Comparison of ENCODE assay signal across 25 cellular contexts in the genomic region with DNA sequence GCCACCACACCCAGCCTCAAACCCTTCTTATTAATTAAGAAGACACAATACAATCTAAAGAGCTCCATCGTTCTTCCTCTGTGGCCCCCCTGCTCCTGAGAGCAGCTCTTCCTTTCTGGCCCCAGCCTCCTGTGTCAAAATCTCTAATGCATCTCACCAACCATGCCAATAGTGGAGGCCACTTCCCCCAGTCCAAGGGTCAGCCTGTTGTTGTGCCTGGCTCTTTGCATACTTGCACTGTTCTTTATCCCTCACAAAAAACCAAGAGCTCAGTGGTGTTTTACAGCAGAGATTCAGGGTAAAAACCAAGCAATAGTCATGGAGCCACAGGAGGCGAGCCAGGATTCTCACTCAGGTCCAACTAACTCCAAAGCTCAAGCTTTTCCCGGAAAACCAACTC.
"Had no signal": no experiment of that assay in that cellular context is flagged by ENCODE, and none has a peak within 500 bp of the region (broad histone marks: within the 10 kb centered on the region; RNA-seq: fewer than 3 reads in every experiment).

No MANE protein-coding gene starts in this region.

- H3K27ac ChIP-seq: coronary artery, dorsolateral prefrontal cortex, epithelial cell of prostate, esophagus squamous epithelium, gastrocnemius medialis, heart left ventricle, hepatocyte, left ventricle myocardium inferior, lower lobe of right lung had no signal

- H3K4me3 ChIP-seq: coronary artery, dorsolateral prefrontal cortex, esophagus squamous epithelium, gastrocnemius medialis, heart left ventricle, hepatocyte, left ventricle myocardium inferior, lower lobe of right lung, mucosa of descending colon had no signal

- H3K36me3 ChIP-seq: esophagus squamous epithelium, gastrocnemius medialis, heart left ventricle, left ventricle myocardium inferior, lower lobe of right lung had no signal

- H3K27me3 ChIP-seq: esophagus squamous epithelium, gastrocnemius medialis, hepatocyte had no signal

- H3K4me3 Mint-ChIP-seq: immature natural killer cell, mesothelial cell of epicardium had no signal

- H3K36me3 Mint-ChIP-seq: immature natural killer cell had no signal

- H3K4me1 ChIP-seq: esophagus squamous epithelium, gastrocnemius medialis, heart left ventricle, left ventricle myocardium inferior, lower lobe of right lung had no signal

- H2AFZ ChIP-seq: hepatocyte had no signal

- H3K27ac Mint-ChIP-seq: immature natural killer cell, mesothelial cell of epicardium had no signal

- H3K79me2 ChIP-seq: hepatocyte had no signal

- H3K9me3 Mint-ChIP-seq: mesothelial cell of epicardium had no signal

- ATAC-seq: esophagus mucosa, heart left ventricle, left cardiac atrium, lower lobe of right lung, mucosa of descending colon had no signal

- DNase-seq: dermis blood vessel endothelial cell; dorsolateral prefrontal cortex; effector CD4-positive, alpha-beta T cell; effector memory CD4-positive, alpha-beta T cell; erythroblast; esophagus squamous epithelium; foreskin fibroblast; foreskin melanocyte; gastrocnemius medialis; heart left ventricle; hypothalamus; immature natural killer cell; islet precursor cell; kidney; left cardiac atrium; left ventricle myocardium inferior; lower lobe of right lung; mesenchymal stem cell; mucosa of descending colon had no signal

- H3K4me2 ChIP-seq: hepatocyte had no signal

- H3K4me1 Mint-ChIP-seq: immature natural killer cell, mesothelial cell of epicardium had no signal

- H3K9me3 ChIP-seq: esophagus squamous epithelium, gastrocnemius medialis, heart left ventricle, left ventricle myocardium inferior, lower lobe of right lung, mucosa of descending colon had no signal

- FAIRE-seq: colon, kidney had no signal
